ENCODE assay signal across 7 cellular contexts in genomic region chr11:67240575-67241389, GRCh38. TPM values are rescaled to one million over a fixed set of nuclear protein-coding genes. Genes with fewer than 3 reads are reported as not detected.
A peak's percentile ranks its signal among the peaks of the same experiment; 100 is the strongest.
DNase-seq lines count a peak whose midpoint lies in the region; ATAC-seq and TF ChIP-seq lines count a peak whose summit lies in the region.

No MANE protein-coding gene starts in this region.

- TF ChIP-seq CTCF in SU-DHL-6 (IDR thresholded peaks at IDR 0.05; ENCODE audit: insufficient read depth, low read length, poor library complexity, severe bottlenecking) (no peak), right atrium auricular region (IDR thresholded peaks at IDR 0.05) (no peak), vagina (IDR thresholded peaks at IDR 0.05) (no peak)

- peaks cover 0 to 54% of the 10 kb centered on the region in 2 donors for H3K4me1 ChIP-seq in right atrium auricular region
- peaks cover 50% of the 10 kb centered on the region for H3K4me1 ChIP-seq in vagina

- no peak overlapping the region for H2AFZ ChIP-seq in SU-DHL-6 (ENCODE audit: low read depth, low read length, severe bottlenecking)

- H3K79me2 ChIP-seq in SU-DHL-6 (ENCODE audit: insufficient read depth, low read length), result peaks cover 44% of the 10 kb centered on the region

- peak overlapping the region; percentile 77 for H3K4me2 ChIP-seq in SU-DHL-6 (ENCODE audit: low read depth, low read length, poor library complexity, severe bottlenecking)

- H3K27me3 ChIP-seq in SU-DHL-6 (ENCODE audit: low read length) (no peaks in the 10 kb centered on the region), right atrium auricular region (no peaks in the 10 kb centered on the region), vagina (no peaks in the 10 kb centered on the region)

- no peaks in the 10 kb centered on the region for H3K9me3 Mint-ChIP-seq in IgD-negative memory B cell
- H3K9me3 Mint-ChIP-seq in activated naive CD8-positive, alpha-beta T cell treated with anti-CD3 and anti-CD28 coated beads, Interleukin-2, amount 50 U/mL, for 24 hours, result no peaks in the 10 kb centered on the region

- peaks cover 31 to 40% (median 35%) of the 10 kb centered on the region in 3 donors for H3K4me1 Mint-ChIP-seq in IgD-negative memory B cell
- H3K4me1 Mint-ChIP-seq in activated naive CD8-positive, alpha-beta T cell treated with anti-CD3 and anti-CD28 coated beads, Interleukin-2, amount 50 U/mL, for 24 hours, result peaks cover 44% of the 10 kb centered on the region

- intact Hi-C loops in vagina (cut with DNase I), result no loop called here

- H3K27ac Mint-ChIP-seq in IgD-negative memory B cell, result peak overlapping the region; percentile 95 to 100 (median 97)
- H3K27ac Mint-ChIP-seq in activated naive CD8-positive, alpha-beta T cell treated with anti-CD3 and anti-CD28 coated beads, Interleukin-2, amount 50 U/mL, for 24 hours, result peak overlapping the region; percentile 99

- ATAC-seq in GM18517 (IDR thresholded peaks at IDR 0.05; ENCODE audit: unreplicated experiment), result peak; percentile 30
- peak; percentile 41 for ATAC-seq in activated naive CD8-positive, alpha-beta T cell treated with anti-CD3 and anti-CD28 coated beads, Interleukin-2, amount 50 U/mL, for 24 hours

- H3K9me3 ChIP-seq in SU-DHL-6 (ENCODE audit: insufficient read depth, low read length) (no peaks in the 10 kb centered on the region), right atrium auricular region (no peaks in the 10 kb centered on the region), vagina (no peaks in the 10 kb centered on the region)

- peak overlapping the region; percentile 78 for H3K9ac ChIP-seq in SU-DHL-6 (ENCODE audit: low read length)

- H3K4me3 ChIP-seq in SU-DHL-6 (ENCODE audit: insufficient read depth, low read length, poor library complexity, severe bottlenecking), result peak overlapping the region; percentile 70
- peak overlapping the region; percentile 60 to 67 for H3K4me3 ChIP-seq in right atrium auricular region
- H3K4me3 ChIP-seq in vagina, result peak overlapping the region; percentile 68 to 73

- no peaks in the 10 kb centered on the region for H4K20me1 ChIP-seq in SU-DHL-6 (ENCODE audit: low read depth, low read length)

- DNase-seq in activated naive CD8-positive, alpha-beta T cell treated with anti-CD3 and anti-CD28 coated beads, Interleukin-2, amount 50 U/mL, for 24 hours, result peak; percentile 84
- DNase-seq in right atrium auricular region (ENCODE audit: low spot score) (no peak), retina (peak; percentile 67), vagina (ENCODE audit: extremely low spot score in 2 of 2) (no peak)

- no peaks in the 10 kb centered on the region for H3K9me2 ChIP-seq in SU-DHL-6 (replicated peaks; ENCODE audit: insufficient read depth, low read length)

- H3K36me3 Mint-ChIP-seq in IgD-negative memory B cell, result peaks cover 7% of the 10 kb centered on the region
- H3K36me3 Mint-ChIP-seq in activated naive CD8-positive, alpha-beta T cell treated with anti-CD3 and anti-CD28 coated beads, Interleukin-2, amount 50 U/mL, for 24 hours (ENCODE audit: low read depth), result peaks cover 46% of the 10 kb centered on the region

- peak overlapping the region; percentile 92 to 98 (median 97) for H3K4me3 Mint-ChIP-seq in IgD-negative memory B cell
- H3K4me3 Mint-ChIP-seq in activated naive CD8-positive, alpha-beta T cell treated with anti-CD3 and anti-CD28 coated beads, Interleukin-2, amount 50 U/mL, for 24 hours, result peak overlapping the region; percentile 96

- TF ChIP-seq POLR2A in vagina (IDR thresholded peaks at IDR 0.05), result no peak

- H3F3A ChIP-seq in SU-DHL-6 (ENCODE audit: insufficient read depth), result peaks cover 23% of the 10 kb centered on the region

- peak overlapping the region; percentile 71 for H3K27ac ChIP-seq in SU-DHL-6 (ENCODE audit: low read depth, low read length)
- H3K27ac ChIP-seq in right atrium auricular region, result peak overlapping the region; percentile 87 to 94
- H3K27ac ChIP-seq in vagina, result peak overlapping the region; percentile 84

- H3K27me3 Mint-ChIP-seq in IgD-negative memory B cell, result no peaks in the 10 kb centered on the region
- H3K27me3 Mint-ChIP-seq in activated naive CD8-positive, alpha-beta T cell treated with anti-CD3 and anti-CD28 coated beads, Interleukin-2, amount 50 U/mL, for 24 hours, result no peaks in the 10 kb centered on the region

- H3K36me3 ChIP-seq in SU-DHL-6 (ENCODE audit: low read length), result peaks cover 10% of the 10 kb centered on the region
- H3K36me3 ChIP-seq in right atrium auricular region, result peaks cover 27% of the 10 kb centered on the region
- H3K36me3 ChIP-seq in vagina, result peaks cover 0 to 25% of the 10 kb centered on the region in 2 donors

RNA-seq across cellular contexts. Expression of gene GRK2, which starts 25.5 kb away (rescaled TPM):
- 26.2 TPM for polyA plus RNA-seq in IgD-negative memory B cell
- 10 to 100 TPM; 52.7 to 55.9 TPM for total RNA-seq in right atrium auricular region
- total RNA-seq in vagina, result 100 TPM

RNA-seq across cellular contexts. Expression of gene ANKRD13D, which starts 48.3 kb away (rescaled TPM):
- 17.3 TPM for polyA plus RNA-seq in IgD-negative memory B cell
- total RNA-seq in right atrium auricular region (10 to 100 TPM; 14.1 to 14.9 TPM), vagina (62.9 TPM)

Comparison
In these comparisons a context has a peak if more than half of its experiments do, and no peak if none do; other contexts are left out.
1. DNase-seq: peak in activated naive CD8-positive, alpha-beta T cell treated with anti-CD3 and anti-CD28 coated beads, Interleukin-2, amount 50 U/mL, for 24 hours (single experiment) and retina (single experiment); none in right atrium auricular region (single experiment) and vagina (0 of 2).
2. Peak in every context shown above with its lines, with median percentiles within 50 percentile points of each other: H3K27ac ChIP-seq and H3K4me3 ChIP-seq.